Comparison of ENCODE assay signal across 14 cellular contexts in genomic region chr3:14740983-14741382, GRCh38.
DNase-seq lines count a peak whose midpoint lies in the region; ATAC-seq and TF ChIP-seq lines count a peak whose summit lies in the region.
"Had no signal": no experiment of that assay in that cellular context is flagged by ENCODE, and none has a peak within 500 bp of the region (broad histone marks: within the 10 kb centered on the region; RNA-seq: fewer than 3 reads in every experiment).

No MANE protein-coding gene starts in this region.

- ATAC-seq in Right ventricle myocardium inferior, result peak; percentile 46
- ATAC-seq in Right ventricle myocardium superior (ENCODE audit: poor library complexity), result peak; percentile 73
- no peak for ATAC-seq in HG03097 (IDR thresholded peaks at IDR 0.05; ENCODE audit: low FRiP score, unreplicated experiment)
- ATAC-seq in CD4-positive, alpha-beta T cell (ENCODE audit: poor library complexity), result no peak

- H3K36me3 ChIP-seq in left ventricle myocardium inferior (no peaks in the 10 kb centered on the region), uterus (no peaks in the 10 kb centered on the region)

- H3K27me3 ChIP-seq in left ventricle myocardium inferior (ENCODE audit: low read depth) (no peaks in the 10 kb centered on the region), uterus (no peaks in the 10 kb centered on the region)
- H3K27me3 ChIP-seq in CD4-positive, alpha-beta T cell (ENCODE audit: control insufficient read depth, insufficient read depth, low read length), result no peaks in the 10 kb centered on the region
- H3K27me3 ChIP-seq: BLaER1 had no signal

- H3K9me3 ChIP-seq in left ventricle myocardium inferior (replicated peaks) (peaks cover 33% of the 10 kb centered on the region), uterus (peaks cover 0 to 15% of the 10 kb centered on the region in 2 donors)
- H3K9me3 ChIP-seq in CD4-positive, alpha-beta T cell (ENCODE audit: control insufficient read depth, low read length), result no peaks in the 10 kb centered on the region

- no peaks in the 10 kb centered on the region for H3K9me3 Mint-ChIP-seq in CD4-positive, alpha-beta T cell
- H3K9me3 Mint-ChIP-seq: HFFc6 had no signal

- no peak for DNase-seq in Right ventricle myocardium inferior (ENCODE audit: missing footprints)
- no peak for DNase-seq in cardiac septum (ENCODE audit: low spot score)
- no peak for DNase-seq in Right ventricle myocardium superior
- no peak for DNase-seq in left ventricle myocardium inferior
- no peak for DNase-seq in uterus
- no peak for DNase-seq in CD4-positive, alpha-beta T cell
- DNase-seq in EL, result no peak
- DNase-seq: 8988T, AML-193, DMS53, HCEC 1CT, HFFc6 had no signal

- peaks cover 7% of the 10 kb centered on the region for H3K4me1 ChIP-seq in left ventricle myocardium inferior
- H3K4me1 ChIP-seq in uterus, result no peaks in the 10 kb centered on the region
- H3K4me1 ChIP-seq: BLaER1 had no signal

- intact Hi-C loops in Right ventricle myocardium inferior (cut with DNase I) (no loop called here), cardiac septum (cut with DNase I) (no loop called here), Right ventricle myocardium superior (cut with DNase I) (no loop called here), left ventricle myocardium inferior (cut with micrococcal nuclease) (no loop called here), uterus (cut with DNase I; ENCODE audit: low total_unique reads) (no loop called here)
- intact Hi-C loops in CD4-positive, alpha-beta T cell (cut with DNase I, micrococcal nuclease), result no loop called here

- no peaks in the 10 kb centered on the region for H3K36me3 Mint-ChIP-seq in CD4-positive, alpha-beta T cell (ENCODE audit: low read depth)

- H3K27ac ChIP-seq in left ventricle myocardium inferior (replicated peaks) (peak overlapping the region; percentile 42), uterus (peak overlapping the region; percentile 78 to 80)
- no peak overlapping the region for H3K27ac ChIP-seq in CD4-positive, alpha-beta T cell (ENCODE audit: low read depth, low read length)
- H3K27ac ChIP-seq: BLaER1 had no signal

- CTCF ChIA-PET in CD4-positive, alpha-beta T cell (lab: Charles Lee), result no interaction called here

- H3K27me3 Mint-ChIP-seq in CD4-positive, alpha-beta T cell, result peaks cover 36% of the 10 kb centered on the region

- no peak overlapping the region for H3K27ac Mint-ChIP-seq in CD4-positive, alpha-beta T cell
- H3K27ac Mint-ChIP-seq: HFFc6 had no signal

- TF ChIP-seq CTCF in left ventricle myocardium inferior (IDR thresholded peaks at IDR 0.05; ENCODE audit: borderline replicate concordance), result no peak
- no peak for TF ChIP-seq CTCF in uterus (IDR thresholded peaks at IDR 0.05)
- no peak for TF ChIP-seq CTCF in CD4-positive, alpha-beta T cell (IDR thresholded peaks at IDR 0.05)

- H3K4me3 ChIP-seq in left ventricle myocardium inferior, result no peak overlapping the region
- no peak overlapping the region for H3K4me3 ChIP-seq in uterus
- H3K4me3 ChIP-seq: BLaER1 had no signal

- POLR2A ChIA-PET in CD4-positive, alpha-beta T cell (lab: Charles Lee), result no interaction called here

- no peak overlapping the region for H3K4me3 Mint-ChIP-seq in CD4-positive, alpha-beta T cell
- H3K4me3 Mint-ChIP-seq: HFFc6 had no signal

- TF ChIP-seq POLR2A in uterus (IDR thresholded peaks at IDR 0.05), result no peak

- no peaks in the 10 kb centered on the region for H3K4me1 Mint-ChIP-seq in CD4-positive, alpha-beta T cell (ENCODE audit: low read depth)

Comparison
In these comparisons a context has a peak if more than half of its experiments do, and no peak if none do; other contexts are left out.
1. ATAC-seq: peak in Right ventricle myocardium inferior (single experiment) and Right ventricle myocardium superior (single experiment); none in HG03097 (single experiment) and CD4-positive, alpha-beta T cell (single experiment).